Comparison of ENCODE assay signal across 1 cellular context in the genomic region with DNA sequence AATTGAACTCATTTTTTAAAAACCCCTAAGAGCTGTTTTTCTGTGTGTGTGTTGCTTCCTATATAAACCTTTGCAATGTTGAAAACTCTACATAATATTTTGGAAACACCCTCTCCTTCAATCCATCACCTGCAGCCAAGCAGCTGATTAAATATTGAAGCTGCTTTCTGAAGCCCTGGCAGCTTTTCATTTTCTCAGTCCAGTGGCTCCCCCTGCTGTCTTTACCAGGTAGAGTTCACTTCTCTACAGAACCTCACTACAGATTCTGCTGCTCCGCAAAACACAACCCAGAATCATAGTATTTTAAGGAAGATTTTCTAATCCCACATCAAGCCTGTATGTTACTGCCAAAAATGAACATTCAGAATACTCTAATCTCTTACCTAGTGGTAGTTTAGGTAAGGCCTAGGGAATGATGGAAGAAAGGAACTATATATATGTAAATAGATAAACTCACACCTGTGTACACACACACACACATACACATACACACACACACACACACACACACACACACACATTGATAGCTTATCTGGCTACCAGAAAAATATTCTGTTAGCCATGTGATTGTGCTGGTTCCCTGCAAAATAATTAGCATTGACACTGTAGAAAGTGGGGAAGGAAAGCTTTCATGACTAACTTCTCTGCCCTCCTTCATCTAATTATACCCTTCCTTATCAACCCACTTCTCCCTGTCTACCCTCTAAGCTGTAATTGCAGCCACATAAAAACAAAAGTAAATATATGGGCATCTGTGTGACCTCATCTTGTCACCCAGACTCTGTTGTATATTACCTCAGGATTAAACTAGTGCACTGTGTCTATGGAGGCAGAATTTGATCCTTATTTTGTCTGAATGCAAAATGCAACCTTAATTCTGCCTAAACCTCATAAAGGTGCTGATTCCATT.
A peak's percentile ranks its signal among the peaks of the same experiment; 100 is the strongest.
TF ChIP-seq lines count a peak whose summit lies in the region.

No MANE protein-coding gene starts in this region.

TF ChIP-seq in GM12878, 131 proteins besides CTCF, POLR2A, EP300 and RAD21 (continued from another document):
- TF ChIP-seq, protein P1, sequence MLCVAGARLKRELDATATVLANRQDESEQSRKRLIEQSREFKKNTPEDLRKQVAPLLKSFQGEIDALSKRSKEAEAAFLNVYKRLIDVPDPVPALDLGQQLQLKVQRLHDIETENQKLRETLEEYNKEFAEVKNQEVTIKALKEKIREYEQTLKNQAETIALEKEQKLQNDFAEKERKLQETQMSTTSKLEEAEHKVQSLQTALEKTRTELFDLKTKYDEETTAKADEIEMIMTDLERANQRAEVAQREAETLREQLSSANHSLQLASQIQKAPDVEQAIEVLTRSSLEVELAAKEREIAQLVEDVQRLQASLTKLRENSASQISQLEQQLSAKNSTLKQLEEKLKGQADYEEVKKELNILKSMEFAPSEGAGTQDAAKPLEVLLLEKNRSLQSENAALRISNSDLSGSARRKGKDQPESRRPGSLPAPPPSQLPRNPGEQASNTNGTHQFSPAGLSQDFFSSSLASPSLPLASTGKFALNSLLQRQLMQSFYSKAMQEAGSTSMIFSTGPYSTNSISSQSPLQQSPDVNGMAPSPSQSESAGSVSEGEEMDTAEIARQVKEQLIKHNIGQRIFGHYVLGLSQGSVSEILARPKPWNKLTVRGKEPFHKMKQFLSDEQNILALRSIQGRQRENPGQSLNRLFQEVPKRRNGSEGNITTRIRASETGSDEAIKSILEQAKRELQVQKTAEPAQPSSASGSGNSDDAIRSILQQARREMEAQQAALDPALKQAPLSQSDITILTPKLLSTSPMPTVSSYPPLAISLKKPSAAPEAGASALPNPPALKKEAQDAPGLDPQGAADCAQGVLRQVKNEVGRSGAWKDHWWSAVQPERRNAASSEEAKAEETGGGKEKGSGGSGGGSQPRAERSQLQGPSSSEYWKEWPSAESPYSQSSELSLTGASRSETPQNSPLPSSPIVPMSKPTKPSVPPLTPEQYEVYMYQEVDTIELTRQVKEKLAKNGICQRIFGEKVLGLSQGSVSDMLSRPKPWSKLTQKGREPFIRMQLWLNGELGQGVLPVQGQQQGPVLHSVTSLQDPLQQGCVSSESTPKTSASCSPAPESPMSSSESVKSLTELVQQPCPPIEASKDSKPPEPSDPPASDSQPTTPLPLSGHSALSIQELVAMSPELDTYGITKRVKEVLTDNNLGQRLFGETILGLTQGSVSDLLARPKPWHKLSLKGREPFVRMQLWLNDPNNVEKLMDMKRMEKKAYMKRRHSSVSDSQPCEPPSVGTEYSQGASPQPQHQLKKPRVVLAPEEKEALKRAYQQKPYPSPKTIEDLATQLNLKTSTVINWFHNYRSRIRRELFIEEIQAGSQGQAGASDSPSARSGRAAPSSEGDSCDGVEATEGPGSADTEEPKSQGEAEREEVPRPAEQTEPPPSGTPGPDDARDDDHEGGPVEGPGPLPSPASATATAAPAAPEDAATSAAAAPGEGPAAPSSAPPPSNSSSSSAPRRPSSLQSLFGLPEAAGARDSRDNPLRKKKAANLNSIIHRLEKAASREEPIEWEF (IDR thresholded peaks at IDR 0.05; ENCODE audit: insufficient replicate concordance, low read depth, low read length), result no peak
- TF ChIP-seq SMC3 (IDR thresholded peaks at IDR 0.05; ENCODE audit: borderline replicate concordance, low read length) (peak; percentile 85; the same call in 1 of the 2 replicates), SMARCA5 (IDR thresholded peaks at IDR 0.05) (peak; percentile 20; the same call in 1 of the 2 replicates)
